In genomic region chr9:114738581-114739316, GRCh38 we compare ENCODE assay signal across 1 cellular context.
A peak's percentile ranks its signal among the peaks of the same experiment; 100 is the strongest.
TF ChIP-seq lines count a peak whose summit lies in the region.

No MANE protein-coding gene starts in this region.

TF ChIP-seq in K562, 482 proteins besides CTCF, POLR2A, EP300 and RAD21 (continued from another document):
- TF ChIP-seq, protein P1, sequence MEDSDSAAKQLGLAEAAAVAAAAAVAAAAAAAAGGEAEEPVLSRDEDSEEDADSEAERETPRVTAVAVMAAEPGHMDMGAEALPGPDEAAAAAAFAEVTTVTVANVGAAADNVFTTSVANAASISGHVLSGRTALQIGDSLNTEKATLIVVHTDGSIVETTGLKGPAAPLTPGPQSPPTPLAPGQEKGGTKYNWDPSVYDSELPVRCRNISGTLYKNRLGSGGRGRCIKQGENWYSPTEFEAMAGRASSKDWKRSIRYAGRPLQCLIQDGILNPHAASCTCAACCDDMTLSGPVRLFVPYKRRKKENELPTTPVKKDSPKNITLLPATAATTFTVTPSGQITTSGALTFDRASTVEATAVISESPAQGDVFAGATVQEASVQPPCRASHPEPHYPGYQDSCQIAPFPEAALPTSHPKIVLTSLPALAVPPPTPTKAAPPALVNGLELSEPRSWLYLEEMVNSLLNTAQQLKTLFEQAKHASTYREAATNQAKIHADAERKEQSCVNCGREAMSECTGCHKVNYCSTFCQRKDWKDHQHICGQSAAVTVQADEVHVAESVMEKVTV (CRISPR knock-in tag; IDR thresholded peaks at IDR 0.05), result peak; percentile 90
- TF ChIP-seq RBM39 (optimal IDR thresholded peaks at IDR 0.05; ENCODE audit: low read depth, low read length) (no peak), ARID2 (IDR thresholded peaks at IDR 0.05) (0 out of 2 replicates have a peak, but pooled peaks have one; percentile 33), THRA (IDR thresholded peaks at IDR 0.05) (no peak)
